8 cellular contexts compared by ENCODE assay signal in genomic region chr5:138975098-138975847, GRCh38.
DNase-seq lines count a peak whose midpoint lies in the region; ATAC-seq, FAIRE-seq and TF ChIP-seq lines count a peak whose summit lies in the region.

No MANE protein-coding gene starts in this region.

- no peaks in the 10 kb centered on the region for H3K9me3 ChIP-seq in liver (ENCODE audit: control insufficient read depth in 4 of 4, low read length in 3 of 4)
- H3K9me3 ChIP-seq in HepG2 (ENCODE audit: low read length), result no peaks in the 10 kb centered on the region
- no peaks in the 10 kb centered on the region for H3K9me3 ChIP-seq in endodermal cell (ENCODE audit: control insufficient read depth, low read length)
- no peaks in the 10 kb centered on the region for H3K9me3 ChIP-seq in mucosa of descending colon

- CTCF ChIA-PET in HepG2 (lab: Yijun Ruan, JAX; ENCODE audit: low intra/inter-chr PET ratio, low total read pairs), result no interaction called here

- FAIRE-seq in HepG2 (lab: Jason Lieb, UNC), result no peak

- H2AFZ ChIP-seq in HepG2 (ENCODE audit: low read length), result no peak overlapping the region

- TF ChIP-seq EP300 in HepG2 (IDR thresholded peaks at IDR 0.05; ENCODE audit: low read depth in 2 of 2, low read length in 2 of 2) (no peak), HepG2 (CRISPR knock-in tag; IDR thresholded peaks at IDR 0.05; ENCODE audit: borderline replicate concordance) (no peak)

- in situ Hi-C loops in HepG2 (cut with HindIII; ENCODE audit: extremely low pct_ligation_motif_present, low pct_unique_long_range_greater_than_20kb), result no loop called here

- no peak overlapping the region for H3K9ac ChIP-seq in liver (ENCODE audit: low read depth in 1 of 2, low read length in 2 of 2)
- no peak overlapping the region for H3K9ac ChIP-seq in HepG2 (ENCODE audit: insufficient read depth, low read depth, low read length)
- no peak overlapping the region for H3K9ac ChIP-seq in endodermal cell (ENCODE audit: extremely low read depth, low read length, poor library complexity, severe bottlenecking)

- 87% methylated on average over 10 of the region's 10 CpGs for WGBS in liver
- WGBS in HepG2 (ENCODE audit: low lambda C conversion rate), result 96% methylated on average over 8 of the region's 10 CpGs
- 93 to 94% methylated on average over 5 to 10 of the region's 10 CpGs for WGBS in endodermal cell (ENCODE audit: insufficient coverage in 1 of 2, insufficient read length in 1 of 2), 2 experiments

- no peak overlapping the region for H3K4me2 ChIP-seq in HepG2 (ENCODE audit: low read depth, low read length)

- no peak overlapping the region for H3K4me3 Mint-ChIP-seq in endodermal cell
- no peak overlapping the region for H3K4me3 Mint-ChIP-seq in activated T-helper 1 cell treated with anti-CD3 and anti-CD28 coated beads, Interleukin-12 subunit alpha, Interleukin-12 subunit beta, Interleukin-2, Interleukin-4 antibody, amounts not matched to agents 30 ng/mL and 10 ng/mL and 1 ng/mL, durations not matched to agents 14 hours and 24 hours and 36 hours

- TF ChIP-seq POLR2A in HepG2 (IDR thresholded peaks at IDR 0.05; ENCODE audit: insufficient read depth in 1 of 2, low read depth in 2 of 2, low read length in 2 of 2), result no peak

- peak in 1 of 2 donors; percentile 5 for TF ChIP-seq RAD21 in liver (IDR thresholded peaks at IDR 0.05)
- no peak for TF ChIP-seq RAD21 in HepG2 (CRISPR knock-in tag; IDR thresholded peaks at IDR 0.05)

- no TSS peak for BruUV-seq in HepG2 (replicated peaks; lab: Mats Ljungman, UMichigan)

- H3K36me3 ChIP-seq in liver (ENCODE audit: control insufficient read depth in 4 of 4, insufficient read depth in 3 of 4, low read depth in 1 of 4, low read length in 3 of 4) (no peaks in the 10 kb centered on the region), HepG2 (replicated peaks in 1 of 2; ENCODE audit: control insufficient read depth in 1 of 2, insufficient read depth in 2 of 2, low read length in 2 of 2) (no peaks in the 10 kb centered on the region), endodermal cell (ENCODE audit: control insufficient read depth, insufficient read depth, low read length) (no peaks in the 10 kb centered on the region), mucosa of descending colon (ENCODE audit: low read depth) (no peaks in the 10 kb centered on the region)

- H4K20me1 ChIP-seq in HepG2 (ENCODE audit: insufficient read depth, low read length), result no peaks in the 10 kb centered on the region

- no peaks in the 10 kb centered on the region for H3K9me3 Mint-ChIP-seq in endodermal cell
- no peaks in the 10 kb centered on the region for H3K9me3 Mint-ChIP-seq in activated T-helper 1 cell treated with anti-CD3 and anti-CD28 coated beads, Interleukin-12 subunit alpha, Interleukin-12 subunit beta, Interleukin-2, Interleukin-4 antibody, amounts not matched to agents 30 ng/mL and 10 ng/mL and 1 ng/mL, durations not matched to agents 14 hours and 24 hours and 36 hours

- intact Hi-C loops in HepG2 (cut with micrococcal nuclease; ENCODE audit: unreplicated experiment) (no loop called here), mucosa of descending colon (cut with DNase I, micrococcal nuclease) (no loop called here)
- intact Hi-C loops in activated T-helper 1 cell treated with anti-CD3 and anti-CD28 coated beads, Interleukin-12 subunit alpha, Interleukin-12 subunit beta, Interleukin-2, Interleukin-4 antibody, amounts not matched to agents 30 ng/mL and 10 ng/mL and 1 ng/mL, durations not matched to agents 14 hours and 24 hours and 36 hours (cut with micrococcal nuclease), result no loop called here

- H3K27ac Mint-ChIP-seq in endodermal cell, result no peak overlapping the region
- no peak overlapping the region for H3K27ac Mint-ChIP-seq in activated T-helper 1 cell treated with anti-CD3 and anti-CD28 coated beads, Interleukin-12 subunit alpha, Interleukin-12 subunit beta, Interleukin-2, Interleukin-4 antibody, amounts not matched to agents 30 ng/mL and 10 ng/mL and 1 ng/mL, durations not matched to agents 14 hours and 24 hours and 36 hours

- H3K4me1 ChIP-seq in liver (ENCODE audit: control insufficient read depth in 4 of 4, insufficient read depth in 4 of 4, low read length in 3 of 4), result no peaks in the 10 kb centered on the region
- H3K4me1 ChIP-seq in HepG2 (ENCODE audit: insufficient read depth, low read length), result peaks cover 13% of the 10 kb centered on the region
- H3K4me1 ChIP-seq in endodermal cell (ENCODE audit: control insufficient read depth, insufficient read depth, low read length), result peaks cover 11% of the 10 kb centered on the region
- H3K4me1 ChIP-seq in mucosa of descending colon (ENCODE audit: low read depth), result no peaks in the 10 kb centered on the region

- POLR2A ChIA-PET in HepG2 (lab: Yijun Ruan, JAX), result interaction anchor here (0.9 kb wide), 1 partner anchor 13 kb away, joined by 3 read pairs; no protein-coding TSS in a partner anchor

- H3K27me3 ChIP-seq in liver (ENCODE audit: control insufficient read depth in 4 of 4, insufficient read depth in 4 of 4, low read length in 3 of 4) (no peaks in the 10 kb centered on the region), HepG2 (ENCODE audit: control insufficient read depth in 1 of 2, insufficient read depth in 2 of 2, low read length in 2 of 2) (no peaks in the 10 kb centered on the region), endodermal cell (ENCODE audit: control insufficient read depth, insufficient read depth, low read length, poor library complexity, severe bottlenecking) (no peaks in the 10 kb centered on the region)

- no peak for DNase-seq in HepG2 (ENCODE audit: low spot score)
- peak; percentile 24 for DNase-seq in endodermal cell
- DNase-seq in mucosa of descending colon, result peak in 1 of 3 donors; percentile 46
- no peak for DNase-seq in NCI-H1092 treated with DMSO at 0.1 percent for 48 hours (lab: John Stamatoyannopoulos, UW)
- DNase-seq in OCI-M2 (lab: John Stamatoyannopoulos, UW; ENCODE audit: unreplicated experiment), result no peak
- DNase-seq in activated T-helper 1 cell treated with anti-CD3 and anti-CD28 coated beads, Interleukin-12 subunit alpha, Interleukin-12 subunit beta, Interleukin-2, Interleukin-4 antibody, amounts not matched to agents 30 ng/mL and 10 ng/mL and 1 ng/mL, durations not matched to agents 14 hours and 24 hours and 36 hours (ENCODE audit: low spot score), result no peak
- no peak for DNase-seq in activated gamma-delta T cell (lab: John Stamatoyannopoulos, UW)

- H3K27me3 Mint-ChIP-seq in endodermal cell (ENCODE audit: insufficient read depth), result no peaks in the 10 kb centered on the region
- no peaks in the 10 kb centered on the region for H3K27me3 Mint-ChIP-seq in activated T-helper 1 cell treated with anti-CD3 and anti-CD28 coated beads, Interleukin-12 subunit alpha, Interleukin-12 subunit beta, Interleukin-2, Interleukin-4 antibody, amounts not matched to agents 30 ng/mL and 10 ng/mL and 1 ng/mL, durations not matched to agents 14 hours and 24 hours and 36 hours (ENCODE audit: insufficient read depth)

- no peaks in the 10 kb centered on the region for H3K36me3 Mint-ChIP-seq in endodermal cell (ENCODE audit: low read depth)
- H3K36me3 Mint-ChIP-seq in activated T-helper 1 cell treated with anti-CD3 and anti-CD28 coated beads, Interleukin-12 subunit alpha, Interleukin-12 subunit beta, Interleukin-2, Interleukin-4 antibody, amounts not matched to agents 30 ng/mL and 10 ng/mL and 1 ng/mL, durations not matched to agents 14 hours and 24 hours and 36 hours (ENCODE audit: low read depth), result no peaks in the 10 kb centered on the region

- TF ChIP-seq CTCF in liver (IDR thresholded peaks at IDR 0.05; ENCODE audit: low read depth, low read length, missing input control), result no peak
- TF ChIP-seq CTCF in HepG2 (CRISPR knock-in tag; IDR thresholded peaks at IDR 0.05), result no peak
- TF ChIP-seq CTCF in endodermal cell (conservative IDR thresholded peaks at IDR 0.05), result no peak
- TF ChIP-seq CTCF in mucosa of descending colon (IDR thresholded peaks at IDR 0.05), result no peak

- ATAC-seq in HepG2 (no peak), mucosa of descending colon (peak; percentile 10)

- H3K4me1 Mint-ChIP-seq in endodermal cell, result peaks cover 35% of the 10 kb centered on the region
- peaks cover 11% of the 10 kb centered on the region for H3K4me1 Mint-ChIP-seq in activated T-helper 1 cell treated with anti-CD3 and anti-CD28 coated beads, Interleukin-12 subunit alpha, Interleukin-12 subunit beta, Interleukin-2, Interleukin-4 antibody, amounts not matched to agents 30 ng/mL and 10 ng/mL and 1 ng/mL, durations not matched to agents 14 hours and 24 hours and 36 hours (ENCODE audit: low read depth)

- H3K27ac ChIP-seq in liver (ENCODE audit: low read depth in 1 of 2, low read length in 2 of 2) (peak overlapping the region; percentile 24 to 31), HepG2 (ENCODE audit: extremely low read length, insufficient read depth, low read length) (no peak overlapping the region), endodermal cell (ENCODE audit: low read depth, low read length) (no peak overlapping the region)

- no peaks in the 10 kb centered on the region for H3K79me2 ChIP-seq in HepG2 (ENCODE audit: insufficient read depth, low read length)

- H3K4me3 ChIP-seq in liver (ENCODE audit: low read depth in 1 of 3, low read length in 3 of 3) (no peak overlapping the region), HepG2 (replicated peaks in 1 of 3; ENCODE audit: insufficient read depth in 1 of 3, low read depth in 2 of 3, low read length in 3 of 3) (no peak overlapping the region), endodermal cell (ENCODE audit: low read length) (no peak overlapping the region), mucosa of descending colon (no peak overlapping the region)

TF ChIP-seq in HepG2, 621 proteins besides CTCF, POLR2A, EP300 and RAD21:
- TF ChIP-seq THYN1 (CRISPR knock-in tag; IDR thresholded peaks at IDR 0.05; ENCODE audit: borderline replicate concordance, low read depth) (no peak), ZNF616 (CRISPR knock-in tag; IDR thresholded peaks at IDR 0.05; ENCODE audit: low read depth) (no peak), ZBTB20 (CRISPR knock-in tag; IDR thresholded peaks at IDR 0.05; ENCODE audit: borderline replicate concordance, low read depth) (no peak), KAT8 (CRISPR knock-in tag; IDR thresholded peaks at IDR 0.05) (no peak), MAX (IDR thresholded peaks at IDR 0.05) (no peak), GFI1 (CRISPR knock-in tag; IDR thresholded peaks at IDR 0.05; ENCODE audit: borderline replicate concordance) (no peak), HHEX (CRISPR knock-in tag; IDR thresholded peaks at IDR 0.05) (no peak)

Comparison
In these comparisons a context has a peak if more than half of its experiments do, and no peak if none do; other contexts are left out.
1. H3K27ac ChIP-seq: peak in liver (2 of 2); none in HepG2 (single experiment) and endodermal cell (single experiment).